Comparison of ENCODE assay signal across 2 cellular contexts in genomic region chr5:90632799-90633198, GRCh38.
TF ChIP-seq lines count a peak whose summit lies in the region.

No MANE protein-coding gene starts in this region.

TF ChIP-seq in K562, 482 proteins besides CTCF, POLR2A, EP300 and RAD21 (continued from another document):
- no peak for TF ChIP-seq GTF2B (IDR thresholded peaks at IDR 0.05; ENCODE audit: extremely low read depth, insufficient read length)
- no peak for TF ChIP-seq FIP1L1 (IDR thresholded peaks at IDR 0.05; ENCODE audit: low read depth, low read length, poor library complexity, severe bottlenecking)
- no peak for TF ChIP-seq MEF2A (IDR thresholded peaks at IDR 0.05; ENCODE audit: control insufficient read depth, low read depth, low read length)
- TF ChIP-seq SLC30A9 (CRISPR knock-in tag; IDR thresholded peaks at IDR 0.05): no peak
- no peak for TF ChIP-seq CCNT2 (IDR thresholded peaks at IDR 0.05; ENCODE audit: borderline replicate concordance, extremely low read depth, insufficient read length, low read depth, low read length)
- TF ChIP-seq, protein P1, sequence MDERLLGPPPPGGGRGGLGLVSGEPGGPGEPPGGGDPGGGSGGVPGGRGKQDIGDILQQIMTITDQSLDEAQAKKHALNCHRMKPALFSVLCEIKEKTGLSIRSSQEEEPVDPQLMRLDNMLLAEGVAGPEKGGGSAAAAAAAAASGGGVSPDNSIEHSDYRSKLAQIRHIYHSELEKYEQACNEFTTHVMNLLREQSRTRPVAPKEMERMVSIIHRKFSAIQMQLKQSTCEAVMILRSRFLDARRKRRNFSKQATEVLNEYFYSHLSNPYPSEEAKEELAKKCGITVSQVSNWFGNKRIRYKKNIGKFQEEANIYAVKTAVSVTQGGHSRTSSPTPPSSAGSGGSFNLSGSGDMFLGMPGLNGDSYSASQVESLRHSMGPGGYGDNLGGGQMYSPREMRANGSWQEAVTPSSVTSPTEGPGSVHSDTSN (CRISPR knock-in tag; IDR thresholded peaks at IDR 0.05; ENCODE audit: low read depth): no peak
- TF ChIP-seq, protein P1 (tag; conservative IDR thresholded peaks at IDR 0.05; ENCODE audit: low read depth): no peak
- no peak for TF ChIP-seq EWSR1 (IDR thresholded peaks at IDR 0.05; ENCODE audit: borderline replicate concordance, low read depth, partially characterized antibody)
- no peak for TF ChIP-seq JUNB (CRISPR knock-in tag; conservative IDR thresholded peaks at IDR 0.05)
- no peak for TF ChIP-seq BRD9 (IDR thresholded peaks at IDR 0.05; ENCODE audit: low read depth, partially characterized antibody)
- no peak for TF ChIP-seq TAF1 (IDR thresholded peaks at IDR 0.05; ENCODE audit: control insufficient read depth, extremely low read depth, insufficient read depth, low read length, severe bottlenecking)
- TF ChIP-seq ARID2 (IDR thresholded peaks at IDR 0.05): no peak

TF ChIP-seq in HepG2, 621 proteins besides CTCF, POLR2A, EP300 and RAD21 (continued from another document):
- TF ChIP-seq ZNF280D (CRISPR knock-in tag; IDR thresholded peaks at IDR 0.05) (no peak), ZNF644 (CRISPR knock-in tag; IDR thresholded peaks at IDR 0.05; ENCODE audit: low read depth) (no peak), ESRRA (CRISPR knock-in tag; IDR thresholded peaks at IDR 0.05; ENCODE audit: low read depth) (no peak), ZNF501 (CRISPR knock-in tag; IDR thresholded peaks at IDR 0.05) (no peak), PAF1 (CRISPR knock-in tag; IDR thresholded peaks at IDR 0.05) (no peak), HDAC1 (CRISPR knock-in tag; IDR thresholded peaks at IDR 0.05) (no peak), POGZ (CRISPR knock-in tag; IDR thresholded peaks at IDR 0.05) (no peak), CSRNP1 (CRISPR knock-in tag; IDR thresholded peaks at IDR 0.05) (no peak)
- TF ChIP-seq, protein P2, sequence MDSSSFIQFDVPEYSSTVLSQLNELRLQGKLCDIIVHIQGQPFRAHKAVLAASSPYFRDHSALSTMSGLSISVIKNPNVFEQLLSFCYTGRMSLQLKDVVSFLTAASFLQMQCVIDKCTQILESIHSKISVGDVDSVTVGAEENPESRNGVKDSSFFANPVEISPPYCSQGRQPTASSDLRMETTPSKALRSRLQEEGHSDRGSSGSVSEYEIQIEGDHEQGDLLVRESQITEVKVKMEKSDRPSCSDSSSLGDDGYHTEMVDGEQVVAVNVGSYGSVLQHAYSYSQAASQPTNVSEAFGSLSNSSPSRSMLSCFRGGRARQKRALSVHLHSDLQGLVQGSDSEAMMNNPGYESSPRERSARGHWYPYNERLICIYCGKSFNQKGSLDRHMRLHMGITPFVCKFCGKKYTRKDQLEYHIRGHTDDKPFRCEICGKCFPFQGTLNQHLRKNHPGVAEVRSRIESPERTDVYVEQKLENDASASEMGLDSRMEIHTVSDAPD (CRISPR knock-in tag; IDR thresholded peaks at IDR 0.05): no peak
